17 cellular contexts compared by ENCODE assay signal in genomic region chr7:86790383-86790782, GRCh38.
DNase-seq lines count a peak whose midpoint lies in the region; ATAC-seq and TF ChIP-seq lines count a peak whose summit lies in the region.
"Had no signal": no experiment of that assay in that cellular context is flagged by ENCODE, and none has a peak within 500 bp of the region (broad histone marks: within the 10 kb centered on the region; RNA-seq: fewer than 3 reads in every experiment).

No MANE protein-coding gene starts in this region.

- DNase-seq in GM12864 (ENCODE audit: low read depth) = peak; percentile 18
- no peak for DNase-seq in NCI-H2081 (lab: John Stamatoyannopoulos, UW)
- DNase-seq in activated CD4-positive, alpha-beta T cell treated with anti-CD3 and anti-CD28 coated beads, Interleukin-2, amount 10 ng/mL, durations not matched to agents 24 days and 14 days = no peak
- no peak for DNase-seq in DMS153 treated with DMSO at 0.1 percent for 48 hours (lab: John Stamatoyannopoulos, UW; ENCODE audit: unreplicated experiment)
- no peak for DNase-seq in activated CD4-positive, CD25-positive, alpha-beta regulatory T cell (lab: John Stamatoyannopoulos, UW)
- DNase-seq: 8988T; CD4-positive, alpha-beta memory T cell; erythroblast; left lung; naive B cell; stimulated activated CD4-positive, alpha-beta T cell treated with anti-CD3 and anti-CD28 coated beads, Interleukin-1b, Interleukin-23, amount 100 ng/mL, for 48 hours; WERI-Rb-1 had no signal

- no peak overlapping the region for H3K4me3 ChIP-seq in GM12864 (ENCODE audit: low read depth, low read length)
- H3K4me3 ChIP-seq: left lung had no signal

- intact Hi-C loops in activated CD4-positive, alpha-beta T cell treated with anti-CD3 and anti-CD28 coated beads, Interleukin-2, amount 10 ng/mL, durations not matched to agents 24 days and 14 days (cut with micrococcal nuclease) = no loop called here

- ATAC-seq in GM19395 (IDR thresholded peaks at IDR 0.05; ENCODE audit: unreplicated experiment) (peak; percentile 63), HG02610 (IDR thresholded peaks at IDR 0.05; ENCODE audit: unreplicated experiment) (peak; percentile 58), HG03159 (IDR thresholded peaks at IDR 0.05; ENCODE audit: unreplicated experiment) (peak; percentile 52)
- ATAC-seq: left lung, SK-N-SH treated with all-trans-retinoic acid at 6 μM for 48 hours had no signal

- TF ChIP-seq CTCF in GM12864 (IDR thresholded peaks at IDR 0.05; ENCODE audit: low read depth, low read length, missing control alignments) = no peak

- H3K27ac Mint-ChIP-seq in activated CD4-positive, alpha-beta T cell treated with anti-CD3 and anti-CD28 coated beads, Interleukin-2, amount 10 ng/mL, durations not matched to agents 24 days and 14 days = no peak overlapping the region
- H3K27ac Mint-ChIP-seq: CD4-positive, alpha-beta memory T cell; naive B cell; type B pancreatic cell had no signal

- no peaks in the 10 kb centered on the region for H3K4me1 Mint-ChIP-seq in activated CD4-positive, alpha-beta T cell treated with anti-CD3 and anti-CD28 coated beads, Interleukin-2, amount 10 ng/mL, durations not matched to agents 24 days and 14 days
- H3K4me1 Mint-ChIP-seq: CD4-positive, alpha-beta memory T cell; naive B cell had no signal

- no peaks in the 10 kb centered on the region for H3K9me3 Mint-ChIP-seq in activated CD4-positive, alpha-beta T cell treated with anti-CD3 and anti-CD28 coated beads, Interleukin-2, amount 10 ng/mL, durations not matched to agents 24 days and 14 days
- H3K9me3 Mint-ChIP-seq: type B pancreatic cell had no signal

- H3K27me3 Mint-ChIP-seq in activated CD4-positive, alpha-beta T cell treated with anti-CD3 and anti-CD28 coated beads, Interleukin-2, amount 10 ng/mL, durations not matched to agents 24 days and 14 days = no peaks in the 10 kb centered on the region
- H3K27me3 Mint-ChIP-seq: CD4-positive, alpha-beta memory T cell; naive B cell; type B pancreatic cell had no signal

- H3K4me3 Mint-ChIP-seq in activated CD4-positive, alpha-beta T cell treated with anti-CD3 and anti-CD28 coated beads, Interleukin-2, amount 10 ng/mL, durations not matched to agents 24 days and 14 days = no peak overlapping the region
- H3K4me3 Mint-ChIP-seq: CD4-positive, alpha-beta memory T cell; naive B cell; type B pancreatic cell had no signal

- no peaks in the 10 kb centered on the region for H3K36me3 Mint-ChIP-seq in activated CD4-positive, alpha-beta T cell treated with anti-CD3 and anti-CD28 coated beads, Interleukin-2, amount 10 ng/mL, durations not matched to agents 24 days and 14 days (ENCODE audit: low read depth)
- H3K36me3 Mint-ChIP-seq: CD4-positive, alpha-beta memory T cell; naive B cell; type B pancreatic cell had no signal
